Comparison of ENCODE assay signal across 1 cellular context in genomic region chr1:44154665-44155064, GRCh38.
TF ChIP-seq lines count a peak whose summit lies in the region.

No MANE protein-coding gene starts in this region.

TF ChIP-seq in HCT116, 20 proteins besides CTCF, POLR2A, EP300 and RAD21 (continued from another document):
- TF ChIP-seq ZBTB33 (IDR thresholded peaks at IDR 0.05; ENCODE audit: extremely low read depth, insufficient replicate concordance, low read length) (no peak), FOSL1 (IDR thresholded peaks at IDR 0.05; ENCODE audit: low read depth) (peak; percentile 53), TCF7L2 (IDR thresholded peaks at IDR 0.05; ENCODE audit: borderline replicate concordance, extremely low read depth, insufficient read depth, insufficient read length) (peak; percentile 66), SRF (IDR thresholded peaks at IDR 0.05; ENCODE audit: low read depth) (no peak), CEBPB (IDR thresholded peaks at IDR 0.05; ENCODE audit: low read depth) (peak; percentile 88), JUND (IDR thresholded peaks at IDR 0.05) (peak; percentile 69), EGR1 (IDR thresholded peaks at IDR 0.05; ENCODE audit: low read depth) (no peak), SIN3A (IDR thresholded peaks at IDR 0.05; ENCODE audit: low read depth) (0 out of 2 replicates have a peak, but pooled peaks have one; percentile 51), YY1 (IDR thresholded peaks at IDR 0.05; ENCODE audit: extremely low read depth, insufficient replicate concordance, low read depth, low read length) (no peak), ZFX (IDR thresholded peaks at IDR 0.05) (no peak), ELF1 (IDR thresholded peaks at IDR 0.05; ENCODE audit: borderline replicate concordance, low read depth) (no peak), SP1 (IDR thresholded peaks at IDR 0.05; ENCODE audit: low read depth) (peak; percentile 25)
- TF ChIP-seq, protein P1, sequence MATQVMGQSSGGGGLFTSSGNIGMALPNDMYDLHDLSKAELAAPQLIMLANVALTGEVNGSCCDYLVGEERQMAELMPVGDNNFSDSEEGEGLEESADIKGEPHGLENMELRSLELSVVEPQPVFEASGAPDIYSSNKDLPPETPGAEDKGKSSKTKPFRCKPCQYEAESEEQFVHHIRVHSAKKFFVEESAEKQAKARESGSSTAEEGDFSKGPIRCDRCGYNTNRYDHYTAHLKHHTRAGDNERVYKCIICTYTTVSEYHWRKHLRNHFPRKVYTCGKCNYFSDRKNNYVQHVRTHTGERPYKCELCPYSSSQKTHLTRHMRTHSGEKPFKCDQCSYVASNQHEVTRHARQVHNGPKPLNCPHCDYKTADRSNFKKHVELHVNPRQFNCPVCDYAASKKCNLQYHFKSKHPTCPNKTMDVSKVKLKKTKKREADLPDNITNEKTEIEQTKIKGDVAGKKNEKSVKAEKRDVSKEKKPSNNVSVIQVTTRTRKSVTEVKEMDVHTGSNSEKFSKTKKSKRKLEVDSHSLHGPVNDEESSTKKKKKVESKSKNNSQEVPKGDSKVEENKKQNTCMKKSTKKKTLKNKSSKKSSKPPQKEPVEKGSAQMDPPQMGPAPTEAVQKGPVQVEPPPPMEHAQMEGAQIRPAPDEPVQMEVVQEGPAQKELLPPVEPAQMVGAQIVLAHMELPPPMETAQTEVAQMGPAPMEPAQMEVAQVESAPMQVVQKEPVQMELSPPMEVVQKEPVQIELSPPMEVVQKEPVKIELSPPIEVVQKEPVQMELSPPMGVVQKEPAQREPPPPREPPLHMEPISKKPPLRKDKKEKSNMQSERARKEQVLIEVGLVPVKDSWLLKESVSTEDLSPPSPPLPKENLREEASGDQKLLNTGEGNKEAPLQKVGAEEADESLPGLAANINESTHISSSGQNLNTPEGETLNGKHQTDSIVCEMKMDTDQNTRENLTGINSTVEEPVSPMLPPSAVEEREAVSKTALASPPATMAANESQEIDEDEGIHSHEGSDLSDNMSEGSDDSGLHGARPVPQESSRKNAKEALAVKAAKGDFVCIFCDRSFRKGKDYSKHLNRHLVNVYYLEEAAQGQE (IDR thresholded peaks at IDR 0.05; ENCODE audit: low read depth): no peak
